23 cellular contexts compared by ENCODE assay signal in the genomic region with DNA sequence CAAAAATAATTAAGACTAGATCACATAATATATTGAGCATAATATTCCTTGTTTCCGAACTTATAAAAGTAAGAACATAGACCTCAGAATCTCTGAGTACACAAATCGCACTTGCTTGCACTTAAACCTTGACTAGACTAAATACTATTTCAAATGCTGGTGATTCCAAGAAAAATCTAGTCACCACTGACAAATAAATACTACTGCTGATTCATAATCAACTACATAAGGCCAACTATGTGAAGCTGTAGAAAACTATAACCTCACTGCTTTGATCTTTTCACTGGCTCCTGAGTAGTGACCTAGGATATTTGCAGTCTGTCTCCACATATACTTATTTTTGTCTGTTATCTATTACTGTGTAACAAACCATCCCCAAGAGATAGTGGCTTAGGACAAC.
"Had no signal": no experiment of that assay in that cellular context is flagged by ENCODE, and none has a peak within 500 bp of the region (broad histone marks: within the 10 kb centered on the region; RNA-seq: fewer than 3 reads in every experiment).

No MANE protein-coding gene starts in this region.

- FAIRE-seq: endometrium, kidney, pancreas had no signal

- ATAC-seq: esophagus mucosa; foreskin keratinocyte; left cardiac atrium; pancreas; right cardiac atrium; stimulated activated effector memory CD8-positive, alpha-beta T cell treated with anti-CD3 and anti-CD28 coated beads, Interleukin-12 subunit alpha, Interleukin-12 subunit beta, amount 100 ng/mL, for 72 hours; stimulated activated naive CD8-positive, alpha-beta T cell treated with anti-CD3 and anti-CD28 coated beads, Interleukin-15, amount 100 ng/mL, for 72 hours had no signal

- H3K27ac Mint-ChIP-seq: immature natural killer cell; nephron; progenitor cell of endocrine pancreas; stimulated activated effector memory CD8-positive, alpha-beta T cell treated with anti-CD3 and anti-CD28 coated beads, Interleukin-12 subunit alpha, Interleukin-12 subunit beta, amount 100 ng/mL, for 72 hours; stimulated activated naive CD8-positive, alpha-beta T cell treated with anti-CD3 and anti-CD28 coated beads, Interleukin-15, amount 100 ng/mL, for 72 hours had no signal

- H3K9me3 Mint-ChIP-seq: nephron had no signal

- H3K36me3 ChIP-seq: left ventricle myocardium inferior, pancreas, thoracic aorta, transverse colon had no signal

- DNase-seq: effector memory CD4-positive, alpha-beta T cell; foreskin keratinocyte; immature natural killer cell; kidney; left cardiac atrium; left ventricle myocardium inferior; mesendoderm; naive B cell; occipital lobe; pancreas; right cardiac atrium; stimulated activated CD4-positive, alpha-beta T cell treated with anti-CD3 and anti-CD28 coated beads, Interleukin-4, amount 100 ng/mL, for 1 hour; stimulated activated CD8-positive, alpha-beta memory T cell treated with anti-CD3 and anti-CD28 coated beads, Interleukin-4, amount 100 ng/mL, for 48 hours; stimulated activated naive CD8-positive, alpha-beta T cell treated with anti-CD3 and anti-CD28 coated beads, Interleukin-15, amount 100 ng/mL, for 72 hours; substantia nigra; transverse colon had no signal

- H3K27me3 ChIP-seq: foreskin keratinocyte, pancreas, transverse colon had no signal

- H3K4me3 Mint-ChIP-seq: immature natural killer cell; naive B cell; nephron; stimulated activated effector memory CD8-positive, alpha-beta T cell treated with anti-CD3 and anti-CD28 coated beads, Interleukin-12 subunit alpha, Interleukin-12 subunit beta, amount 100 ng/mL, for 72 hours; stimulated activated naive CD8-positive, alpha-beta T cell treated with anti-CD3 and anti-CD28 coated beads, Interleukin-15, amount 100 ng/mL, for 72 hours had no signal

- H3K27me3 Mint-ChIP-seq: naive B cell; progenitor cell of endocrine pancreas; stimulated activated naive CD8-positive, alpha-beta T cell treated with anti-CD3 and anti-CD28 coated beads, Interleukin-15, amount 100 ng/mL, for 72 hours had no signal

- H3K9me3 ChIP-seq: pancreas, thoracic aorta, transverse colon had no signal

- H3K36me3 Mint-ChIP-seq: naive B cell; stimulated activated effector memory CD8-positive, alpha-beta T cell treated with anti-CD3 and anti-CD28 coated beads, Interleukin-12 subunit alpha, Interleukin-12 subunit beta, amount 100 ng/mL, for 72 hours had no signal

- H3K4me1 ChIP-seq: foreskin keratinocyte, left ventricle myocardium inferior, pancreas, transverse colon had no signal

- H3K27ac ChIP-seq: foreskin keratinocyte, left ventricle myocardium inferior, pancreas, thoracic aorta, transverse colon had no signal

- H3K4me1 Mint-ChIP-seq: immature natural killer cell; naive B cell; nephron; stimulated activated effector memory CD8-positive, alpha-beta T cell treated with anti-CD3 and anti-CD28 coated beads, Interleukin-12 subunit alpha, Interleukin-12 subunit beta, amount 100 ng/mL, for 72 hours; stimulated activated naive CD8-positive, alpha-beta T cell treated with anti-CD3 and anti-CD28 coated beads, Interleukin-15, amount 100 ng/mL, for 72 hours had no signal

- H3K4me3 ChIP-seq: left ventricle myocardium inferior, lung, pancreas, thoracic aorta, transverse colon had no signal
